21 cellular contexts compared by ENCODE assay signal in genomic region chr20:46311719-46312074, GRCh38. TPM values are rescaled to one million over a fixed set of nuclear protein-coding genes. Genes with fewer than 3 reads are reported as not detected.
A peak's percentile ranks its signal among the peaks of the same experiment; 100 is the strongest.
DNase-seq lines count a peak whose midpoint lies in the region; ATAC-seq and TF ChIP-seq lines count a peak whose summit lies in the region.
"Had no signal": no experiment of that assay in that cellular context is flagged by ENCODE, and none has a peak within 500 bp of the region (broad histone marks: within the 10 kb centered on the region; RNA-seq: fewer than 3 reads in every experiment).

No MANE protein-coding gene starts in this region.

- H3K36me3 ChIP-seq in H7 (replicated peaks; ENCODE audit: control insufficient read depth, insufficient read depth, low read length) (no peaks in the 10 kb centered on the region), neural progenitor cell (no peaks in the 10 kb centered on the region)

- H3K4me2 ChIP-seq in neural progenitor cell, result peak overlapping the region; percentile 72

- H3K79me2 ChIP-seq in neural progenitor cell (ENCODE audit: low read depth), result no peaks in the 10 kb centered on the region

- H3K9me3 ChIP-seq in T-helper 17 cell (ENCODE audit: control insufficient read depth, low read length, poor library complexity, severe bottlenecking) (no peaks in the 10 kb centered on the region), neural progenitor cell (ENCODE audit: low read depth) (no peaks in the 10 kb centered on the region)

- no peak for TF ChIP-seq CTCF in neural progenitor cell (IDR thresholded peaks at IDR 0.05)

- H3K4me1 ChIP-seq in neural progenitor cell, result peaks cover 5% of the 10 kb centered on the region

- H4K20me1 ChIP-seq in neural progenitor cell (ENCODE audit: low read depth), result peaks cover 15% of the 10 kb centered on the region

- H3K9me3 Mint-ChIP-seq in neural progenitor cell, result no peaks in the 10 kb centered on the region
- H3K9me3 Mint-ChIP-seq: activated CD4-positive, alpha-beta T cell treated with anti-CD3 and anti-CD28 coated beads, Interleukin-2, amount 10 ng/mL, durations not matched to agents 24 days and 14 days; IgD-negative memory B cell had no signal

- H3K27me3 Mint-ChIP-seq in T-helper 17 cell, result peaks cover 78% of the 10 kb centered on the region
- peaks cover 62% of the 10 kb centered on the region for H3K27me3 Mint-ChIP-seq in neural progenitor cell (ENCODE audit: insufficient read depth, low read depth)

- H3K27ac Mint-ChIP-seq in T-helper 17 cell (no peak overlapping the region), neural progenitor cell (no peak overlapping the region)
- H3K27ac Mint-ChIP-seq: activated CD4-positive, alpha-beta T cell treated with anti-CD3 and anti-CD28 coated beads, Interleukin-2, amount 10 ng/mL, durations not matched to agents 24 days and 14 days; CD8-positive, alpha-beta memory T cell had no signal

- H3K36me3 Mint-ChIP-seq in T-helper 17 cell (ENCODE audit: low read depth) (peaks cover 26% of the 10 kb centered on the region), neural progenitor cell (peaks cover under 1% of the 10 kb centered on the region)
- H3K36me3 Mint-ChIP-seq: CD8-positive, alpha-beta memory T cell had no signal

- DNase-seq in H7, result no peak
- no peak for DNase-seq in T-helper 17 cell
- no peak for DNase-seq in neural progenitor cell (ENCODE audit: low spot score)
- DNase-seq: activated CD4-positive, alpha-beta T cell treated with anti-CD3 and anti-CD28 coated beads, Interleukin-2, amount 10 ng/mL, durations not matched to agents 24 days and 14 days; activated gamma-delta T cell; CD8-positive, alpha-beta memory T cell; dermis blood vessel endothelial cell; mesenchymal stem cell; MM.1S; NCI-H1436 treated with DMSO at 0.1 percent for 48 hours; NCI-H748 treated with DMSO at 0.1 percent for 48 hours; Right ventricle myocardium superior; SW 1271 had no signal

- H3F3A ChIP-seq in neural progenitor cell (ENCODE audit: low read depth), result peaks cover 29% of the 10 kb centered on the region

- H3K4me3 ChIP-seq in H7 (ENCODE audit: insufficient read depth, low read depth, low read length) (peak overlapping the region; percentile 48; the same call in 1 of the 2 replicates), iPS-11a (ENCODE audit: low read depth, low read length) (peak overlapping the region; percentile 25), neural progenitor cell (peak overlapping the region; percentile 50)

- no peak for ATAC-seq in T-helper 17 cell
- no peak for ATAC-seq in HG03378 (IDR thresholded peaks at IDR 0.05; ENCODE audit: unreplicated experiment)
- no peak for ATAC-seq in GM21576 (IDR thresholded peaks at IDR 0.05; ENCODE audit: unreplicated experiment)
- no peak for ATAC-seq in GM19463 (IDR thresholded peaks at IDR 0.05; ENCODE audit: unreplicated experiment)
- no peak for ATAC-seq in GM21423 (IDR thresholded peaks at IDR 0.05; ENCODE audit: unreplicated experiment)

- H3K9ac ChIP-seq in neural progenitor cell, result no peak overlapping the region

- peaks cover 82% of the 10 kb centered on the region for H3K27me3 ChIP-seq in H7 (ENCODE audit: control insufficient read depth, insufficient read depth, low read length)
- H3K27me3 ChIP-seq in neural progenitor cell, result peaks cover 92% of the 10 kb centered on the region

- H3K4me3 Mint-ChIP-seq in T-helper 17 cell, result peak overlapping the region; percentile 86
- H3K4me3 Mint-ChIP-seq in neural progenitor cell, result peak overlapping the region; percentile 80
- H3K4me3 Mint-ChIP-seq: activated CD4-positive, alpha-beta T cell treated with anti-CD3 and anti-CD28 coated beads, Interleukin-2, amount 10 ng/mL, durations not matched to agents 24 days and 14 days; IgD-negative memory B cell had no signal

- H2AFZ ChIP-seq in neural progenitor cell (replicated peaks), result no peak overlapping the region

- peaks cover 21% of the 10 kb centered on the region for H3K4me1 Mint-ChIP-seq in T-helper 17 cell
- peaks cover 13% of the 10 kb centered on the region for H3K4me1 Mint-ChIP-seq in neural progenitor cell

- H3K27ac ChIP-seq in neural progenitor cell, result no peak overlapping the region

RNA-seq across cellular contexts. Expression of gene CDH22, which starts 3.4 kb away (rescaled TPM):
- 0.03 TPM in 1 of 2 replicates, not detected in the other for total RNA-seq in H7 (2014; rRNA removed; shearing (Covaris generic))
- total RNA-seq in T-helper 17 cell (not detected), neural progenitor cell (ENCODE audit: low replicate concordance) (0.13 and 0.28 TPM in 2 replicates)
- total RNA-seq: activated CD4-positive, alpha-beta T cell treated with anti-CD3 and anti-CD28 coated beads, Interleukin-2, amount 10 ng/mL, durations not matched to agents 24 days and 14 days; CD8-positive, alpha-beta memory T cell; dermis blood vessel endothelial cell; pulmonary artery endothelial cell; subcutaneous adipose tissue had no signal
